8 cellular contexts compared by ENCODE assay signal in the genomic region with DNA sequence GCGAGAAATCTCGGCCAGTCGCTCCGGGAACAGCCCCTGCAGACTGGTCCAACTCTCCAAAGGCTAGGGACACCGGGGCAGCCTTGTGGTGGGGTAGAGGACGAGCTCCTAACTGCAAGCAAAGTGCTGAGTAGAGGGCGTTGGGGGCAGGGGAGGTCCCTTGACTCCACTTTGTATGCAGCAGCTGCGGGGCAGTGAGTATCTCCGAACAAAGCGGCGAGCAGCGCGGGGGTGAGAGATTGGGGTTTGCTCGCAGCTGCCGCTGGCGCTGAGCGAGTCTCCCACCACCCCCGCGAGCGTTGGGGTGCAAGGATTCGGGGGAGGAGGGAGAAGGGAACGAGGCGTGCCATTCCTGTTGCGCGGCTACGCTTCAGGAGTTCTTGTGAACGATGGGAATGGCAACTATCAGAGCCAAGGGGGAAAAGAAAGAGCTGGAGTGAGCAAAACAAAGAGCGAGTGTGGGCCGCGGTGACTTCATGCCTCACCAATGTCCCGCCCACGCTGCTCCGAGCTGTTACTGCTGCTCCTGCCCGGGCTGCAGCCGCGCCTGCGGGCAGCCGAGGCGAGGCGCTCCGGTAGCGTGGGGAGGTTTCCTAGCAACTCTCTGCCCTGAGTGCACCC. TPM values are rescaled to one million over a fixed set of nuclear protein-coding genes. Genes with fewer than 3 reads are reported as not detected.
A peak's percentile ranks its signal among the peaks of the same experiment; 100 is the strongest.
DNase-seq lines count a peak whose midpoint lies in the region; ATAC-seq and TF ChIP-seq lines count a peak whose summit lies in the region.

No MANE protein-coding gene starts in this region.

- H3K36me3 ChIP-seq in WERI-Rb-1 (no peaks in the 10 kb centered on the region), duodenal mucosa (ENCODE audit: control insufficient read depth in 1 of 2, insufficient read depth in 2 of 2, low read length in 2 of 2) (no peaks in the 10 kb centered on the region), lower lobe of right lung (no peaks in the 10 kb centered on the region)

- H3K27ac ChIP-seq in WERI-Rb-1, result peak overlapping the region; percentile 66
- peak overlapping the region; percentile 92 for H3K27ac ChIP-seq in duodenal mucosa (ENCODE audit: low read depth, low read length)
- peak overlapping the region; percentile 86 for H3K27ac ChIP-seq in lower lobe of right lung

- H3K9me3 ChIP-seq in WERI-Rb-1 (ENCODE audit: severe bottlenecking) (no peaks in the 10 kb centered on the region), duodenal mucosa (ENCODE audit: control insufficient read depth in 1 of 2, low read length in 2 of 2) (no peaks in the 10 kb centered on the region), lower lobe of right lung (no peaks in the 10 kb centered on the region)

- intact Hi-C loops in activated CD4-positive, alpha-beta T cell treated with anti-CD3 and anti-CD28 coated beads for 36 hours (cut with DNase I, micrococcal nuclease), result loop anchor here (5.0 kb wide), 3 partner anchors 173 to 1212 kb away; a partner anchor contains a TSS
- intact Hi-C loops in lower lobe of right lung (cut with DNase I), result no loop called here

- POLR2A ChIA-PET in activated CD4-positive, alpha-beta T cell treated with anti-CD3 and anti-CD28 coated beads for 36 hours (lab: Charles Lee), result interaction anchor here (0.9 kb wide), 1 partner anchor 621 kb away, joined by 3 read pairs; a partner anchor contains a TSS

- peak overlapping the region; percentile 86 to 89 for H3K9ac ChIP-seq in duodenal mucosa (ENCODE audit: low read depth in 1 of 2, low read length in 2 of 2)

- peak overlapping the region; percentile 91 for H3K4me3 ChIP-seq in WERI-Rb-1 (ENCODE audit: low read depth, low read length)
- peak overlapping the region; percentile 85 to 96 for H3K4me3 ChIP-seq in duodenal mucosa (ENCODE audit: low read depth in 1 of 2, low read length in 2 of 2)
- H3K4me3 ChIP-seq in lower lobe of right lung, result peak overlapping the region; percentile 69

- peak; percentile 84 for ATAC-seq in activated CD4-positive, alpha-beta T cell treated with anti-CD3 and anti-CD28 coated beads for 36 hours
- ATAC-seq in HG02610 (IDR thresholded peaks at IDR 0.05; ENCODE audit: unreplicated experiment) (peak; percentile 63), lower lobe of right lung (peak; percentile 94 to 95)

- H3K27ac Mint-ChIP-seq in activated CD4-positive, alpha-beta T cell treated with anti-CD3 and anti-CD28 coated beads for 36 hours, result peak overlapping the region; percentile 40

- TF ChIP-seq CTCF in WERI-Rb-1 (IDR thresholded peaks at IDR 0.05; ENCODE audit: low read depth, low read length) (peak; percentile 0; the same call in 1 of the 2 replicates), lower lobe of right lung (IDR thresholded peaks at IDR 0.05) (no peak)

- peaks cover 20% of the 10 kb centered on the region for H3K4me1 Mint-ChIP-seq in activated CD4-positive, alpha-beta T cell treated with anti-CD3 and anti-CD28 coated beads for 36 hours

- H3K27me3 ChIP-seq in WERI-Rb-1 (ENCODE audit: insufficient read depth, low read depth, severe bottlenecking) (no peaks in the 10 kb centered on the region), duodenal mucosa (ENCODE audit: control insufficient read depth in 1 of 2, insufficient read depth in 2 of 2, low read length in 2 of 2) (no peaks in the 10 kb centered on the region), lower lobe of right lung (ENCODE audit: low read depth) (peaks cover 8% of the 10 kb centered on the region)

- DNase-seq in activated CD4-positive, alpha-beta T cell treated with anti-CD3 and anti-CD28 coated beads for 36 hours, result peak; percentile 92
- DNase-seq in activated CD4-positive, alpha-beta T cell treated with anti-CD3 and anti-CD28 coated beads, Interleukin-2, amount 50 U/mL, for 1 hour, result no peak
- peak; percentile 73 for DNase-seq in NCI-H1105 treated with DMSO at 0.1 percent for 48 hours (lab: John Stamatoyannopoulos, UW)
- DNase-seq in WERI-Rb-1, result peak; percentile 66
- DNase-seq in lower lobe of right lung, result peak; percentile 93
- DNase-seq in stimulated activated CD4-positive, alpha-beta T cell treated with anti-CD3 and anti-CD28 coated beads, Interleukin-4, amount 100 ng/mL, for 4 hours, result peak; percentile 48 to 71

- no peaks in the 10 kb centered on the region for H3K9me3 Mint-ChIP-seq in activated CD4-positive, alpha-beta T cell treated with anti-CD3 and anti-CD28 coated beads for 36 hours (ENCODE audit: low read depth)

- no peaks in the 10 kb centered on the region for H3K36me3 Mint-ChIP-seq in activated CD4-positive, alpha-beta T cell treated with anti-CD3 and anti-CD28 coated beads for 36 hours (ENCODE audit: low read depth)

- CTCF ChIA-PET in activated CD4-positive, alpha-beta T cell treated with anti-CD3 and anti-CD28 coated beads for 36 hours (lab: Charles Lee), result interaction anchor here (0.6 to 0.7 kb wide), 3 partner anchors 11 to 621 kb away, joined by 3 read pairs; no protein-coding TSS in a partner anchor

- H3K4me3 Mint-ChIP-seq in activated CD4-positive, alpha-beta T cell treated with anti-CD3 and anti-CD28 coated beads for 36 hours, result peak overlapping the region; percentile 73

- peaks cover 49% of the 10 kb centered on the region for H3K27me3 Mint-ChIP-seq in activated CD4-positive, alpha-beta T cell treated with anti-CD3 and anti-CD28 coated beads for 36 hours

- H3K4me1 ChIP-seq in duodenal mucosa (ENCODE audit: control insufficient read depth in 1 of 2, insufficient read depth in 2 of 2, low read length in 2 of 2), result peaks cover 10 to 25% of the 10 kb centered on the region in 2 donors
- H3K4me1 ChIP-seq in lower lobe of right lung, result peaks cover 18% of the 10 kb centered on the region

RNA-seq across cellular contexts. Expression of a gene that starts 0.4 kb away (rescaled TPM):
- under 1 TPM in 1 of 2 experiments, not detected in 1; 0.07 TPM for total RNA-seq in activated CD4-positive, alpha-beta T cell treated with anti-CD3 and anti-CD28 coated beads for 36 hours
- total RNA-seq in lower lobe of right lung, result 8.0 TPM
